21 cellular contexts compared by ENCODE assay signal in the genomic region with DNA sequence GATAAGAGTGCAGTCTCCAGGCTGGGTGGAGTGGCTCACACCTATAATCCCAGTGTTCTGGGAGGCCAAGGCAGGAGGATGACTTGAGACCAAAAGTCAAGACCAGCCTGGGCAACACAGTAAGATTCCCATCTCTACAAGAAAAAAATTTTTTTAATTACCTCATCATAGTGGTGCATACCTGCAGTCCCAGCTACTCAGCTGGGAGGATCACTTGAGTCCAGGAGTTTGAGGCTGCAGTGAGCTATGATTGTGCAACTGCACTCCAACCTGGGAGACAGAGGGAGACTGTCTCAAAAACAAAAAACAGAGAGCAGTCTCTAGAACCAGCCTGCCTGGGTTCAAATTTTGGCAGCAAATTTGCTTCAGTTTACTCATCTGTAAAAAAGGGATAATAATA. TPM values are rescaled to one million over a fixed set of nuclear protein-coding genes. Genes with fewer than 3 reads are reported as not detected.
A peak's percentile ranks its signal among the peaks of the same experiment; 100 is the strongest.
DNase-seq lines count a peak whose midpoint lies in the region; ATAC-seq, FAIRE-seq and TF ChIP-seq lines count a peak whose summit lies in the region.
"Had no signal": no experiment of that assay in that cellular context is flagged by ENCODE, and none has a peak within 500 bp of the region (broad histone marks: within the 10 kb centered on the region; RNA-seq: fewer than 3 reads in every experiment).

No MANE protein-coding gene starts in this region.

- H3K79me2 ChIP-seq in HepG2 (ENCODE audit: insufficient read depth, low read length) (no peaks in the 10 kb centered on the region), K562 (ENCODE audit: control insufficient read depth, insufficient read depth, low read length) (no peaks in the 10 kb centered on the region)

- H3K9ac ChIP-seq in HepG2 (ENCODE audit: insufficient read depth, low read depth, low read length) (no peak overlapping the region), K562 (ENCODE audit: insufficient read depth in 1 of 2, low read depth in 2 of 2, low read length in 2 of 2) (no peak overlapping the region)
- H3K9ac ChIP-seq: BLaER1 treated with 17β-estradiol and CSF1 and Interleukin-3, amounts not matched to agents 10 nM and 100 nM had no signal

- ATAC-seq in HepG2 (no peak), right lobe of liver (no peak), K562 (no peak), left lung (peak; percentile 27), GM18511 (IDR thresholded peaks at IDR 0.05; ENCODE audit: unreplicated experiment) (no peak)
- ATAC-seq: A549; CD8-positive, alpha-beta T cell had no signal

- H3K4me3 ChIP-seq in HepG2 (replicated peaks in 1 of 3; ENCODE audit: insufficient read depth in 1 of 3, low read depth in 2 of 3, low read length in 3 of 3) = no peak overlapping the region
- H3K4me3 ChIP-seq in right lobe of liver = no peak overlapping the region
- H3K4me3 ChIP-seq in K562 = no peak overlapping the region
- no peak overlapping the region for H3K4me3 ChIP-seq in left lung
- H3K4me3 ChIP-seq: A549; BLaER1 treated with 17β-estradiol and CSF1 and Interleukin-3, amounts not matched to agents 10 nM and 100 nM had no signal

- H3K9me1 ChIP-seq in K562 (ENCODE audit: control insufficient read depth, insufficient read depth, low read length) = no peaks in the 10 kb centered on the region

- H3K27me3 ChIP-seq in HepG2 (ENCODE audit: control insufficient read depth in 1 of 2, insufficient read depth in 2 of 2, low read length in 2 of 2) (no peaks in the 10 kb centered on the region), right lobe of liver (no peaks in the 10 kb centered on the region), K562 (ENCODE audit: control insufficient read depth in 2 of 2, insufficient read depth in 2 of 2, low read length in 2 of 2) (no peaks in the 10 kb centered on the region), left lung (no peaks in the 10 kb centered on the region)

- TF ChIP-seq CTCF in HepG2 (CRISPR knock-in tag; IDR thresholded peaks at IDR 0.05) (no peak), right lobe of liver (IDR thresholded peaks at IDR 0.05) (no peak), K562 (IDR thresholded peaks at IDR 0.05 in 2 of 3, conservative IDR thresholded peaks at IDR 0.05 in 1 of 3; ENCODE audit: insufficient read depth in 2 of 3, low read depth in 1 of 3, low read length in 3 of 3) (no peak), left lung (IDR thresholded peaks at IDR 0.05) (no peak)

- intact Hi-C loops in HepG2 (cut with micrococcal nuclease; ENCODE audit: unreplicated experiment) = no loop called here
- intact Hi-C loops in right lobe of liver (cut with DNase I) = no loop called here
- intact Hi-C loops in K562 (cut with micrococcal nuclease) = no loop called here
- intact Hi-C loops in left lung (cut with DNase I) = no loop called here
- intact Hi-C loops in cardiac septum (cut with DNase I) = no loop called here

- POLR2A ChIA-PET in HepG2 (lab: Yijun Ruan, JAX) (no interaction called here), K562 (lab: Yijun Ruan, JAX) (interaction anchor here (1.4 kb wide), 1 partner anchor 11 kb away, joined by 3 read pairs; no protein-coding TSS in a partner anchor)

- H3K4me2 ChIP-seq in HepG2 (ENCODE audit: low read depth, low read length) = no peak overlapping the region
- no peak overlapping the region for H3K4me2 ChIP-seq in K562 (ENCODE audit: insufficient read depth, low read length)
- H3K4me2 ChIP-seq: A549; BLaER1 treated with 17β-estradiol and CSF1 and Interleukin-3, amounts not matched to agents 10 nM and 100 nM had no signal

- H2AFZ ChIP-seq in HepG2 (ENCODE audit: low read length) (no peak overlapping the region), K562 (ENCODE audit: low read depth, low read length) (no peak overlapping the region)

- H3K9me3 ChIP-seq in HepG2 (ENCODE audit: low read length) (no peaks in the 10 kb centered on the region), right lobe of liver (no peaks in the 10 kb centered on the region), K562 (replicated peaks; ENCODE audit: control insufficient read depth, insufficient read depth, low read depth, low read length) (no peaks in the 10 kb centered on the region), left lung (no peaks in the 10 kb centered on the region)
- H3K9me3 ChIP-seq: A549; BLaER1 treated with 17β-estradiol and CSF1 and Interleukin-3, amounts not matched to agents 10 nM and 100 nM; Caco-2 had no signal

- in situ Hi-C loops in HepG2 (cut with HindIII; ENCODE audit: extremely low pct_ligation_motif_present, low pct_unique_long_range_greater_than_20kb) = no loop called here
- in situ Hi-C loops in K562 (cut with MboI) = no loop called here

- H3K36me3 ChIP-seq in HepG2 (replicated peaks in 1 of 2; ENCODE audit: control insufficient read depth in 1 of 2, insufficient read depth in 2 of 2, low read length in 2 of 2) (peaks cover 48 to 86% of the 10 kb centered on the region in 2 experiments), right lobe of liver (peaks cover 0 to 35% (median 9%) of the 10 kb centered on the region in 4 donors), K562 (ENCODE audit: control insufficient read depth, insufficient read depth, low read length) (peaks cover 66% of the 10 kb centered on the region; the same call in 2 of the 3 replicates), left lung (peaks cover 0 to 72% of the 10 kb centered on the region in 2 donors)

- no peaks in the 10 kb centered on the region for H4K20me1 ChIP-seq in HepG2 (ENCODE audit: insufficient read depth, low read length)
- no peaks in the 10 kb centered on the region for H4K20me1 ChIP-seq in K562 (replicated peaks; ENCODE audit: control insufficient read depth, insufficient read depth, low read length)

- no peak for DNase-seq in HepG2 (ENCODE audit: low spot score)
- DNase-seq in right lobe of liver = no peak
- no peak for DNase-seq in K562 (ENCODE audit: extremely low read depth in 1 of 4, low spot score in 3 of 4)
- DNase-seq in left lung = no peak
- no peak for DNase-seq in activated naive CD4-positive, alpha-beta T cell treated with anti-CD3 and anti-CD28 coated beads, Interleukin-2, amount 50 U/mL, for 16 hours
- no peak for DNase-seq in cardiac septum (ENCODE audit: low spot score)
- DNase-seq: AML-193; Caco-2; Calu3; CD4-positive, alpha-beta T cell; CD8-positive, alpha-beta T cell; DMS79 treated with DMSO at 0.1 percent for 48 hours; GF-D8 had no signal

- CTCF ChIA-PET in HepG2 (lab: Yijun Ruan, JAX; ENCODE audit: low intra/inter-chr PET ratio, low total read pairs) (no interaction called here), K562 (lab: Yijun Ruan, JAX; ENCODE audit: low intra/inter-chr PET ratio) (no interaction called here)

- BruUV-seq in HepG2 (replicated peaks; lab: Mats Ljungman, UMichigan) (no TSS peak), K562 (replicated peaks; lab: Mats Ljungman, UMichigan) (no TSS peak)

- no peak for TF ChIP-seq RAD21 in HepG2 (CRISPR knock-in tag; IDR thresholded peaks at IDR 0.05)
- TF ChIP-seq RAD21 in K562 (CRISPR knock-in tag; conservative IDR thresholded peaks at IDR 0.05 in 1 of 2, IDR thresholded peaks at IDR 0.05 in 1 of 2) = no peak

- FAIRE-seq in HepG2 (lab: Jason Lieb, UNC) = no peak
- FAIRE-seq in K562 (lab: Jason Lieb, UNC) = no peak
- FAIRE-seq: A549, D721Med, G401.6, GM12891 had no signal

- no peak for TF ChIP-seq POLR2A in HepG2 (IDR thresholded peaks at IDR 0.05; ENCODE audit: insufficient read depth in 1 of 2, low read depth in 2 of 2, low read length in 2 of 2)
- TF ChIP-seq POLR2A in right lobe of liver (IDR thresholded peaks at IDR 0.05) = no peak
- no peak for TF ChIP-seq POLR2A in K562 (conservative IDR thresholded peaks at IDR 0.05)

- no peaks in the 10 kb centered on the region for H3K4me1 ChIP-seq in HepG2 (ENCODE audit: insufficient read depth, low read length)
- H3K4me1 ChIP-seq in right lobe of liver = peaks cover 0 to 12% (median 0%) of the 10 kb centered on the region in 4 donors
- no peaks in the 10 kb centered on the region for H3K4me1 ChIP-seq in K562 (replicated peaks in 1 of 2; ENCODE audit: control insufficient read depth in 2 of 2, insufficient read depth in 2 of 2, low read length in 2 of 2)
- peaks cover 0 to 10% of the 10 kb centered on the region in 2 donors for H3K4me1 ChIP-seq in left lung
- H3K4me1 ChIP-seq: A549, Caco-2 had no signal

- H3K27ac ChIP-seq in HepG2 (ENCODE audit: extremely low read length, insufficient read depth, low read length) (no peak overlapping the region), right lobe of liver (no peak overlapping the region), K562 (ENCODE audit: extremely low read depth, low read depth, low read length) (no peak overlapping the region), left lung (no peak overlapping the region)
- H3K27ac ChIP-seq: 22Rv1; A549; BLaER1 treated with 17β-estradiol and CSF1 and Interleukin-3, amounts not matched to agents 10 nM and 100 nM; C4-2B had no signal

- TF ChIP-seq EP300 in HepG2 (IDR thresholded peaks at IDR 0.05; ENCODE audit: low read depth in 2 of 2, low read length in 2 of 2) (no peak), HepG2 (CRISPR knock-in tag; IDR thresholded peaks at IDR 0.05; ENCODE audit: borderline replicate concordance) (no peak), K562 (IDR thresholded peaks at IDR 0.05; ENCODE audit: low read length) (no peak)

RNA-seq across cellular contexts. Expression of a gene that starts 45.2 kb away (rescaled TPM):
- total RNA-seq in HepG2 (2016; rRNA removed; fragmentation: Illumina TruSeq; extraction: Trizol) = 59.6 and 65.2 TPM in 2 replicates
- total RNA-seq in HepG2 (2016; cell fraction: cytosol; rRNA removed; fragmentation: Illumina TruSeq; extraction: Trizol; ENCODE audit: low read depth) = 39.7 and 43.0 TPM in 2 replicates
- total RNA-seq in HepG2 (2016; cell fraction: insoluble cytoplasmic fraction; rRNA removed; fragmentation: Illumina TruSeq; extraction: Trizol) = 53.3 and 75.1 TPM in 2 replicates
- total RNA-seq in HepG2 (2016; cell fraction: membrane; rRNA removed; fragmentation: Illumina TruSeq; extraction: Trizol) = 30.0 and 33.1 TPM in 2 replicates
- 99.3 and 116 TPM in 2 replicates for total RNA-seq in HepG2 (2016; cell fraction: nucleus; rRNA removed; fragmentation: Illumina TruSeq; extraction: Trizol)
- polyA plus RNA-seq in HepG2 (2011; rRNA removed) = 305 and 306 TPM in 2 replicates
- 138 and 145 TPM in 2 replicates for polyA plus RNA-seq in HepG2 (2011; cell fraction: cytosol; rRNA removed)
- polyA plus RNA-seq in HepG2 (2011; cell fraction: nucleus; rRNA removed) = 679 and 865 TPM in 2 replicates
- 137 and 153 TPM in 2 replicates for polyA plus RNA-seq in HepG2 (2012)
- polyA plus RNA-seq in HepG2 (2016; cell fraction: cytosol; fragmentation: Illumina TruSeq; extraction: Trizol; ENCODE audit: low read depth) = 19.6 and 23.0 TPM in 2 replicates
- polyA plus RNA-seq in HepG2 (2016; cell fraction: insoluble cytoplasmic fraction; fragmentation: Illumina TruSeq; extraction: Trizol; ENCODE audit: low read depth) = 81.5 and 84.5 TPM in 2 replicates
- polyA plus RNA-seq in HepG2 (2016; cell fraction: membrane; fragmentation: Illumina TruSeq; extraction: Trizol; ENCODE audit: low read depth) = 29.2 and 35.3 TPM in 2 replicates
- 510 and 518 TPM in 2 replicates for polyA plus RNA-seq in HepG2 (2016; cell fraction: nucleus; fragmentation: Illumina TruSeq; extraction: Trizol; ENCODE audit: insufficient read depth, low read depth)
- 88.4 and 308 TPM in 2 replicates for polyA minus RNA-seq in HepG2 (2011; rRNA and poly(A)+ RNA removed; ENCODE audit: low replicate concordance)
- polyA minus RNA-seq in HepG2 (2011; cell fraction: cytosol; rRNA and poly(A)+ RNA removed) = 73.9 and 99.1 TPM in 2 replicates
- polyA minus RNA-seq in HepG2 (2011; cell fraction: nucleus; rRNA and poly(A)+ RNA removed) = 316 and 324 TPM in 2 replicates
- 10 to 100 TPM; 23.2 to 69.5 (median 48.3) TPM for total RNA-seq in right lobe of liver
- 271 and 313 TPM in 2 replicates for total RNA-seq in K562 (2011; cell fraction: chromatin; rRNA removed; ENCODE audit: low replicate concordance)
- 146 and 158 TPM in 2 replicates for total RNA-seq in K562 (2011; cell fraction: nucleolus; rRNA removed)
- 157 and 158 TPM in 2 replicates for total RNA-seq in K562 (2011; cell fraction: nucleoplasm; rRNA removed)
- 19.6 and 35.1 TPM in 2 replicates for total RNA-seq in K562 (2014; rRNA removed)
- total RNA-seq in K562 (2014; rRNA removed; fragmentation: Illumina TruSeq; extraction: Trizol) = 32.2 and 34.7 TPM in 2 replicates
- total RNA-seq in K562 (2015; rRNA removed; fragmentation: Illumina TruSeq; extraction: Trizol) = 20.0 and 28.0 TPM in 2 replicates
- 81.3 and 94.3 TPM in 2 replicates for total RNA-seq in K562 (2021)
- polyA plus RNA-seq in K562 (2011; rRNA removed) = 119 and 126 TPM in 2 replicates
- polyA plus RNA-seq in K562 (2011; cell fraction: cytosol; rRNA removed) = 89.5 and 105 TPM in 2 replicates
- 307 and 327 TPM in 2 replicates for polyA plus RNA-seq in K562 (2011; cell fraction: nucleus; rRNA removed)
- polyA plus RNA-seq in K562 (2012) = 42.5 and 56.4 TPM in 2 replicates
- polyA plus RNA-seq in K562 (2014; fragmentation: Illumina TruSeq; extraction: Trizol) = 47.6 and 59.0 TPM in 2 replicates
- polyA plus RNA-seq in K562 (2014; fragmentation: Nextera tagmentation; extraction: Ambion mirVana) = 10 to 100 TPM; 12.7 to 16.2 TPM
- 52.2 and 57.4 TPM in 2 replicates for polyA plus RNA-seq in K562 (2014; rRNA removed)
- polyA minus RNA-seq in K562 (2011; rRNA and poly(A)+ RNA removed) = 114 and 147 TPM in 2 replicates
- 38.2 and 42.9 TPM in 2 replicates for polyA minus RNA-seq in K562 (2011; cell fraction: cytosol; rRNA and poly(A)+ RNA removed)
- 63.0 and 94.5 TPM in 2 replicates for polyA minus RNA-seq in K562 (2011; cell fraction: nucleus; rRNA and poly(A)+ RNA removed)
- total RNA-seq in left lung = 10 to 100 TPM; 46.9 to 47.1 TPM
- 48.8 TPM for total RNA-seq in cardiac septum

RNA-seq across cellular contexts. Expression of a gene that starts 59.1 kb away (rescaled TPM):
- 32.3 and 43.9 TPM in 2 replicates for total RNA-seq in HepG2 (2016; rRNA removed; fragmentation: Illumina TruSeq; extraction: Trizol)
- 46.2 and 52.2 TPM in 2 replicates for total RNA-seq in HepG2 (2016; cell fraction: cytosol; rRNA removed; fragmentation: Illumina TruSeq; extraction: Trizol; ENCODE audit: low read depth)
- total RNA-seq in HepG2 (2016; cell fraction: insoluble cytoplasmic fraction; rRNA removed; fragmentation: Illumina TruSeq; extraction: Trizol) = 26.3 and 43.8 TPM in 2 replicates
- total RNA-seq in HepG2 (2016; cell fraction: membrane; rRNA removed; fragmentation: Illumina TruSeq; extraction: Trizol) = 73.9 and 84.0 TPM in 2 replicates
- 34.9 and 38.5 TPM in 2 replicates for total RNA-seq in HepG2 (2016; cell fraction: nucleus; rRNA removed; fragmentation: Illumina TruSeq; extraction: Trizol)
- polyA plus RNA-seq in HepG2 (2011; rRNA removed) = 57.8 and 58.7 TPM in 2 replicates
- 49.3 and 50.7 TPM in 2 replicates for polyA plus RNA-seq in HepG2 (2011; cell fraction: cytosol; rRNA removed)
- polyA plus RNA-seq in HepG2 (2011; cell fraction: nucleus; rRNA removed) = 53.8 and 60.6 TPM in 2 replicates
- polyA plus RNA-seq in HepG2 (2012) = 60.3 and 61.1 TPM in 2 replicates
- 58.2 and 74.1 TPM in 2 replicates for polyA plus RNA-seq in HepG2 (2016; cell fraction: cytosol; fragmentation: Illumina TruSeq; extraction: Trizol; ENCODE audit: low read depth)
- 57.0 and 68.2 TPM in 2 replicates for polyA plus RNA-seq in HepG2 (2016; cell fraction: insoluble cytoplasmic fraction; fragmentation: Illumina TruSeq; extraction: Trizol; ENCODE audit: low read depth)
- 93.8 and 103 TPM in 2 replicates for polyA plus RNA-seq in HepG2 (2016; cell fraction: membrane; fragmentation: Illumina TruSeq; extraction: Trizol; ENCODE audit: low read depth)
- polyA plus RNA-seq in HepG2 (2016; cell fraction: nucleus; fragmentation: Illumina TruSeq; extraction: Trizol; ENCODE audit: insufficient read depth, low read depth) = 95.3 and 97.7 TPM in 2 replicates
- polyA minus RNA-seq in HepG2 (2011; rRNA and poly(A)+ RNA removed; ENCODE audit: low replicate concordance) = 21.3 and 56.1 TPM in 2 replicates
- 36.5 and 37.9 TPM in 2 replicates for polyA minus RNA-seq in HepG2 (2011; cell fraction: cytosol; rRNA and poly(A)+ RNA removed)
- 56.4 and 57.4 TPM in 2 replicates for polyA minus RNA-seq in HepG2 (2011; cell fraction: nucleus; rRNA and poly(A)+ RNA removed)
- 10 to 100 TPM; 10.2 to 18.8 (median 11.1) TPM for total RNA-seq in right lobe of liver
- total RNA-seq in K562 (2011; cell fraction: chromatin; rRNA removed; ENCODE audit: low replicate concordance) = 26.9 and 43.7 TPM in 2 replicates
- total RNA-seq in K562 (2011; cell fraction: nucleolus; rRNA removed) = 26.5 and 31.6 TPM in 2 replicates
- 33.2 and 34.4 TPM in 2 replicates for total RNA-seq in K562 (2011; cell fraction: nucleoplasm; rRNA removed)
- total RNA-seq in K562 (2014; rRNA removed) = 30.4 and 32.4 TPM in 2 replicates
- total RNA-seq in K562 (2014; rRNA removed; fragmentation: Illumina TruSeq; extraction: Trizol) = 10.6 and 15.5 TPM in 2 replicates
- total RNA-seq in K562 (2015; rRNA removed; fragmentation: Illumina TruSeq; extraction: Trizol) = 17.2 and 18.8 TPM in 2 replicates
- total RNA-seq in K562 (2021) = 35.3 and 37.7 TPM in 2 replicates
- 19.1 and 25.1 TPM in 2 replicates for polyA plus RNA-seq in K562 (2011; rRNA removed)
- polyA plus RNA-seq in K562 (2011; cell fraction: cytosol; rRNA removed) = 16.8 and 30.1 TPM in 2 replicates
- polyA plus RNA-seq in K562 (2011; cell fraction: nucleus; rRNA removed) = 43.0 and 43.6 TPM in 2 replicates
- polyA plus RNA-seq in K562 (2012) = 24.0 and 31.0 TPM in 2 replicates
- 20.1 and 21.0 TPM in 2 replicates for polyA plus RNA-seq in K562 (2014; fragmentation: Illumina TruSeq; extraction: Trizol)
- 10 to 100 TPM in 1 of 2 experiments, 1 to 10 TPM in 1; 9.5 to 20.0 TPM for polyA plus RNA-seq in K562 (2014; fragmentation: Nextera tagmentation; extraction: Ambion mirVana)
- polyA plus RNA-seq in K562 (2014; rRNA removed) = 21.8 and 23.9 TPM in 2 replicates
- 17.3 and 24.2 TPM in 2 replicates for polyA minus RNA-seq in K562 (2011; rRNA and poly(A)+ RNA removed)
- polyA minus RNA-seq in K562 (2011; cell fraction: cytosol; rRNA and poly(A)+ RNA removed) = 20.2 and 22.4 TPM in 2 replicates
- polyA minus RNA-seq in K562 (2011; cell fraction: nucleus; rRNA and poly(A)+ RNA removed) = 21.8 and 24.4 TPM in 2 replicates
- 10 to 100 TPM; 24.3 to 25.8 TPM for total RNA-seq in left lung
- 31.3 TPM for total RNA-seq in cardiac septum
